In the genomic region with DNA sequence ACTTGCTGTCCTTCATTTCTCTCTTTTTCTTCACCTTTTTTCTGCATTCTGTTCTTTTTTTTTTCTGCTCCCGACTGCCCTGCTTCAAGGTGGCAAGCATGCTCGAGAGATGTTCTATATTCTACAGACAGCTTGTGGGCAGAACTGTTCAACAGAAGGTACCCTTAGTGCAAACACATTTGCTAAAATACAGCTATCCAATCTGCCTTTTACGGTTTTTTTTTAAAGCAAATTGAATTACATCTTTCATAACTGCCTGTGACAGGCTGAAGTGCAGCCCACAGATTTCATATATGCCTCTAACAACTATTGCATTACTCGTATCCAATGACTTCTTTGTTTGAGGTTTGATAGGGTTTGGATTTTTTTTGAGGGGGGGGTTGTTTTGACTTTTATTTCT, we compare ENCODE assay signal across 15 cellular contexts.
"Had no signal": no experiment of that assay in that cellular context is flagged by ENCODE, and none has a peak within 500 bp of the region (broad histone marks: within the 10 kb centered on the region; RNA-seq: fewer than 3 reads in every experiment).

No MANE protein-coding gene starts in this region.

- H2AFZ ChIP-seq: hepatocyte had no signal

- H3K4me3 ChIP-seq: hepatocyte, prostate gland had no signal

- H3K4me2 ChIP-seq: hepatocyte had no signal

- H3K36me3 ChIP-seq: gastroesophageal sphincter, prostate gland, suprapubic skin, upper lobe of right lung had no signal

- DNase-seq: activated CD4-positive, alpha-beta T cell treated with anti-CD3 and anti-CD28 coated beads, Interleukin-2, amount 50 U/mL, for 1 hour; activated effector memory CD4-positive, alpha-beta T cell treated with Interleukin-2 at 50 U/mL for 16 hours; activated T-cell treated with anti-CD3 and anti-CD28 coated beads for 4 hours; effector CD4-positive, alpha-beta T cell; midbrain; stimulated activated CD4-positive, alpha-beta T cell treated with anti-CD3 and anti-CD28 coated beads, Interleukin-12 subunit alpha, Interleukin-12 subunit beta, amount 100 ng/mL, for 4 hours; stimulated activated naive CD4-positive, alpha-beta T cell; SW 1271; upper lobe of right lung had no signal

- H3K79me2 ChIP-seq: hepatocyte had no signal

- H3K27me3 ChIP-seq: gastroesophageal sphincter, hepatocyte, suprapubic skin, upper lobe of right lung had no signal

- H3K27ac ChIP-seq: epithelial cell of prostate, hepatocyte, prostate gland, suprapubic skin, upper lobe of right lung had no signal

- H3K9me3 ChIP-seq: gastroesophageal sphincter, prostate gland, suprapubic skin, upper lobe of right lung had no signal

- H3K4me1 ChIP-seq: suprapubic skin, upper lobe of right lung had no signal

- ATAC-seq: activated naive CD4-positive, alpha-beta T cell treated with anti-CD3 and anti-CD28 coated beads, Interleukin-2, amount 50 U/mL, for 72 hours had no signal
